Comparison of ENCODE assay signal across 13 cellular contexts in genomic region chr1:155015527-155016230, GRCh38. TPM values are rescaled to one million over a fixed set of nuclear protein-coding genes. Genes with fewer than 3 reads are reported as not detected.
DNase-seq lines count a peak whose midpoint lies in the region; ATAC-seq and TF ChIP-seq lines count a peak whose summit lies in the region.
"Had no signal": no experiment of that assay in that cellular context is flagged by ENCODE, and none has a peak within 500 bp of the region (broad histone marks: within the 10 kb centered on the region; RNA-seq: fewer than 3 reads in every experiment).

No MANE protein-coding gene starts in this region.

- H3K27ac Mint-ChIP-seq in T-helper 1 cell treated with Interleukin-12 subunit alpha and Interleukin-12 subunit beta and Interleukin-4 antibody, amounts not matched to agents 30 μg/mL and 1 μg/mL, for 36 hours, result peak overlapping the region; percentile 86
- no peak overlapping the region for H3K27ac Mint-ChIP-seq in nephron progenitor cell

- H3K27me3 Mint-ChIP-seq in T-helper 1 cell treated with Interleukin-12 subunit alpha and Interleukin-12 subunit beta and Interleukin-4 antibody, amounts not matched to agents 30 μg/mL and 1 μg/mL, for 36 hours (ENCODE audit: low read depth), result no peaks in the 10 kb centered on the region
- peaks cover 7% of the 10 kb centered on the region for H3K27me3 Mint-ChIP-seq in nephron progenitor cell (ENCODE audit: low read depth, poor library complexity)

- H3K27ac ChIP-seq in Panc1 (ENCODE audit: low read length), result no peak overlapping the region
- peak overlapping the region in 19 of 21 experiments; percentile 37 to 99 (median 84) for H3K27ac ChIP-seq in skin epidermis

- H3K4me1 Mint-ChIP-seq in T-helper 1 cell treated with Interleukin-12 subunit alpha and Interleukin-12 subunit beta and Interleukin-4 antibody, amounts not matched to agents 30 μg/mL and 1 μg/mL, for 36 hours (ENCODE audit: low read depth), result peaks cover 60% of the 10 kb centered on the region
- H3K4me1 Mint-ChIP-seq in nephron progenitor cell, result peaks cover 59% of the 10 kb centered on the region

- in situ Hi-C loops in Panc1 (cut with HindIII; ENCODE audit: low pct_unique_long_range_greater_than_20kb, low sequenced_read_pairs), result no loop called here

- TF ChIP-seq CTCF in Panc1 (IDR thresholded peaks at IDR 0.05) (no peak), nephron progenitor cell (IDR thresholded peaks at IDR 0.05) (no peak)

- no peaks in the 10 kb centered on the region for H3K9me3 Mint-ChIP-seq in T-helper 1 cell treated with Interleukin-12 subunit alpha and Interleukin-12 subunit beta and Interleukin-4 antibody, amounts not matched to agents 30 μg/mL and 1 μg/mL, for 36 hours
- H3K9me3 Mint-ChIP-seq in nephron progenitor cell, result no peaks in the 10 kb centered on the region

- BruUV-seq in Panc1 (replicated peaks; lab: Mats Ljungman, UMichigan), result TSS peak; percentile 58

- CTCF ChIA-PET in Panc1 (lab: Charles Lee), result interaction anchor here (1.2 kb wide), 1 partner anchor 46 kb away, joined by 3 read pairs; no protein-coding TSS in a partner anchor

- peak; percentile 14 for TF ChIP-seq POLR2A in erythroblast (IDR thresholded peaks at IDR 0.05; ENCODE audit: low read length)

- peak overlapping the region; percentile 68 for H3K4me3 Mint-ChIP-seq in T-helper 1 cell treated with Interleukin-12 subunit alpha and Interleukin-12 subunit beta and Interleukin-4 antibody, amounts not matched to agents 30 μg/mL and 1 μg/mL, for 36 hours
- H3K4me3 Mint-ChIP-seq in nephron progenitor cell, result no peak overlapping the region

- H3K9me3 ChIP-seq in Panc1 (ENCODE audit: control insufficient read depth, insufficient read depth, low read depth, low read length), result no peaks in the 10 kb centered on the region

- H3K4me1 ChIP-seq in Panc1 (ENCODE audit: control insufficient read depth, insufficient read depth, low read length), result peaks cover 36% of the 10 kb centered on the region

- 0 out of 2 replicates have a peak, but pooled peaks cover 7% of the 10 kb centered on the region for H3K36me3 ChIP-seq in Panc1 (ENCODE audit: control insufficient read depth, insufficient read depth, low read length)

- no peaks in the 10 kb centered on the region for H3K27me3 ChIP-seq in Panc1 (ENCODE audit: control insufficient read depth, insufficient read depth, low read length)

- intact Hi-C loops in Panc1 (cut with micrococcal nuclease; ENCODE audit: unreplicated experiment), result no loop called here

- H3K4me3 ChIP-seq in Panc1 (ENCODE audit: low read depth in 2 of 2, low read length in 2 of 2), result no peak overlapping the region
- H3K4me3 ChIP-seq in skin epidermis, result no peak overlapping the region

- peaks cover 45% of the 10 kb centered on the region for H3K36me3 Mint-ChIP-seq in T-helper 1 cell treated with Interleukin-12 subunit alpha and Interleukin-12 subunit beta and Interleukin-4 antibody, amounts not matched to agents 30 μg/mL and 1 μg/mL, for 36 hours (ENCODE audit: low read depth)
- no peaks in the 10 kb centered on the region for H3K36me3 Mint-ChIP-seq in nephron progenitor cell (ENCODE audit: low read depth)

- no peak for DNase-seq in T-helper 1 cell
- no peak for DNase-seq in Panc1 (ENCODE audit: low read depth, low spot score)
- DNase-seq in erythroblast (lab: John Stamatoyannopoulos, UW), result no peak
- DNase-seq in nephron progenitor cell, result no peak
- no peak for DNase-seq in NCI-H2081 (lab: John Stamatoyannopoulos, UW)
- DNase-seq: 8988T, foreskin melanocyte, NCI-H446, retina had no signal

- no peak for ATAC-seq in Panc1
- ATAC-seq in GM18517 (IDR thresholded peaks at IDR 0.05; ENCODE audit: unreplicated experiment), result no peak

- POLR2A ChIA-PET in Panc1 (lab: Charles Lee), result interaction anchor here (0.5 to 1.2 kb wide), 2 partner anchors 31 to 45 kb away, joined by 3 to 8 read pairs; partner anchors contain the start of gene SHC1

RNA-seq across cellular contexts. Expression of gene ZBTB7B, which starts 13.1 kb away (rescaled TPM):
- total RNA-seq in Panc1 (2021; ENCODE audit: unreplicated experiment), result 55.8 TPM
- polyA plus RNA-seq in Panc1 (2012; ENCODE audit: insufficient read length), result 51.5 TPM

RNA-seq across cellular contexts. Expression of gene DCST2, which starts 17.9 kb away (rescaled TPM):
- total RNA-seq in Panc1 (2021; ENCODE audit: unreplicated experiment), result 0.13 TPM
- polyA plus RNA-seq in Panc1 (2012; ENCODE audit: insufficient read length), result not detected

RNA-seq across cellular contexts. Expression of gene DCST1, which starts 17.9 kb away (rescaled TPM):
- not detected for total RNA-seq in Panc1 (2021; ENCODE audit: unreplicated experiment)
- polyA plus RNA-seq in Panc1 (2012; ENCODE audit: insufficient read length), result not detected
- total RNA-seq: chondrocyte had no signal

RNA-seq across cellular contexts. Expression of gene LENEP, which starts 22.3 kb away (rescaled TPM):
- 0.67 TPM for total RNA-seq in Panc1 (2021; ENCODE audit: unreplicated experiment)
- polyA plus RNA-seq in Panc1 (2012; ENCODE audit: insufficient read length), result not detected

RNA-seq across cellular contexts. Expression of gene FLAD1, which starts 32.5 kb away (rescaled TPM):
- 72.8 TPM for total RNA-seq in Panc1 (2021; ENCODE audit: unreplicated experiment)
- 61.9 TPM for polyA plus RNA-seq in Panc1 (2012; ENCODE audit: insufficient read length)
